In genomic region chr16:15650698-15651161, GRCh38 we compare ENCODE assay signal across 8 cellular contexts. TPM values are rescaled to one million over a fixed set of nuclear protein-coding genes. Genes with fewer than 3 reads are reported as not detected.
DNase-seq lines count a peak whose midpoint lies in the region; ATAC-seq, FAIRE-seq and TF ChIP-seq lines count a peak whose summit lies in the region.

No MANE protein-coding gene starts in this region.

- POLR2A ChIA-PET in activated CD4-positive, alpha-beta memory T cell treated with anti-CD3 and anti-CD28 coated beads, Interleukin-2, amount 10 ng/mL, durations not matched to agents 7 days and 5 days (lab: Charles Lee), result interaction anchor here (1.3 to 4.4 kb wide), 4 partner anchors 8 to 60 kb away, joined by 8 to 39 read pairs (median 16); partner anchors contain the start of gene MARF1
- POLR2A ChIA-PET in naive thymus-derived CD8-positive, alpha-beta T cell (lab: Charles Lee), result interaction anchor here (0.6 to 2.7 kb wide), 6 partner anchors 9 to 31 kb away, joined by 3 to 18 read pairs (median 8); partner anchors contain the start of gene MARF1

- H3K4me1 Mint-ChIP-seq in activated CD4-positive, alpha-beta memory T cell treated with anti-CD3 and anti-CD28 coated beads, Interleukin-2, amount 10 ng/mL, durations not matched to agents 7 days and 5 days, result peaks cover 31% of the 10 kb centered on the region
- H3K4me1 Mint-ChIP-seq in naive thymus-derived CD8-positive, alpha-beta T cell, result peaks cover 10 to 51% (median 39%) of the 10 kb centered on the region in 4 donors

- ATAC-seq in HG03521 (IDR thresholded peaks at IDR 0.05; ENCODE audit: unreplicated experiment), result peak; percentile 22
- ATAC-seq in naive thymus-derived CD8-positive, alpha-beta T cell, result peak; percentile 36 to 56

- no peaks in the 10 kb centered on the region for H3K27me3 ChIP-seq in esophagus (ENCODE audit: control insufficient read depth in 1 of 2, insufficient read depth in 2 of 2, low read length in 2 of 2)
- no peaks in the 10 kb centered on the region for H3K27me3 ChIP-seq in vagina

- TF ChIP-seq POLR2A in vagina (IDR thresholded peaks at IDR 0.05), result no peak

- H3K27ac Mint-ChIP-seq in activated CD4-positive, alpha-beta memory T cell treated with anti-CD3 and anti-CD28 coated beads, Interleukin-2, amount 10 ng/mL, durations not matched to agents 7 days and 5 days, result peak overlapping the region; percentile 91
- H3K27ac Mint-ChIP-seq in naive thymus-derived CD8-positive, alpha-beta T cell, result peak overlapping the region; percentile 97 to 100 (median 98)

- WGBS in esophagus, 2 donors, result 1% methylated on average over 18 of the region's 18 CpGs

- DNase-seq in GM18507 (ENCODE audit: extremely low spot score, insufficient read length, low read depth), result no peak
- DNase-seq in activated CD4-positive, alpha-beta memory T cell treated with anti-CD3 and anti-CD28 coated beads, Interleukin-2, amount 10 ng/mL, durations not matched to agents 7 days and 5 days, result peak; percentile 54
- DNase-seq in naive thymus-derived CD8-positive, alpha-beta T cell, result peak in 8 of 10 donors; percentile 18 to 48 (median 30)
- no peak for DNase-seq in vagina (ENCODE audit: extremely low spot score in 2 of 2)
- no peak for DNase-seq in H4 (ENCODE audit: low spot score)

- no peaks in the 10 kb centered on the region for H3K27me3 Mint-ChIP-seq in activated CD4-positive, alpha-beta memory T cell treated with anti-CD3 and anti-CD28 coated beads, Interleukin-2, amount 10 ng/mL, durations not matched to agents 7 days and 5 days
- peaks cover 0 to 2% (median 0%) of the 10 kb centered on the region in 5 donors for H3K27me3 Mint-ChIP-seq in naive thymus-derived CD8-positive, alpha-beta T cell

- peak; percentile 60 for FAIRE-seq in GM18507 (lab: Jason Lieb, UNC)

- H3K4me3 ChIP-seq in esophagus (ENCODE audit: low read depth in 1 of 2, low read length in 2 of 2), result peak overlapping the region; percentile 78 to 94
- peak overlapping the region; percentile 86 to 94 for H3K4me3 ChIP-seq in vagina

- peaks cover 27% of the 10 kb centered on the region for H3K36me3 Mint-ChIP-seq in activated CD4-positive, alpha-beta memory T cell treated with anti-CD3 and anti-CD28 coated beads, Interleukin-2, amount 10 ng/mL, durations not matched to agents 7 days and 5 days (ENCODE audit: low read depth)
- peaks cover 5 to 22% (median 8%) of the 10 kb centered on the region in 3 donors for H3K36me3 Mint-ChIP-seq in naive thymus-derived CD8-positive, alpha-beta T cell

- intact Hi-C loops in vagina (cut with DNase I), result no loop called here

- H3K27ac ChIP-seq in 22Rv1 (peak overlapping the region; percentile 68), esophagus (ENCODE audit: low read depth in 2 of 2, low read length in 1 of 2) (peak overlapping the region; percentile 90 to 96), vagina (peak overlapping the region; percentile 95)

- TF ChIP-seq CTCF in 22Rv1 (IDR thresholded peaks at IDR 0.05), result no peak
- TF ChIP-seq CTCF in vagina (IDR thresholded peaks at IDR 0.05), result no peak

- no peaks in the 10 kb centered on the region for H3K9me3 Mint-ChIP-seq in activated CD4-positive, alpha-beta memory T cell treated with anti-CD3 and anti-CD28 coated beads, Interleukin-2, amount 10 ng/mL, durations not matched to agents 7 days and 5 days
- H3K9me3 Mint-ChIP-seq in naive thymus-derived CD8-positive, alpha-beta T cell, result no peaks in the 10 kb centered on the region

- H3K9me3 ChIP-seq in esophagus (ENCODE audit: control insufficient read depth in 2 of 2, insufficient read depth in 1 of 2, low read depth in 1 of 2, low read length in 1 of 2) (no peaks in the 10 kb centered on the region), vagina (no peaks in the 10 kb centered on the region)

- H3K4me3 Mint-ChIP-seq in activated CD4-positive, alpha-beta memory T cell treated with anti-CD3 and anti-CD28 coated beads, Interleukin-2, amount 10 ng/mL, durations not matched to agents 7 days and 5 days, result peak overlapping the region; percentile 98
- peak overlapping the region; percentile 98 to 100 (median 99) for H3K4me3 Mint-ChIP-seq in naive thymus-derived CD8-positive, alpha-beta T cell

- H3K36me3 ChIP-seq in esophagus (ENCODE audit: control insufficient read depth in 2 of 2, insufficient read depth in 2 of 2, low read length in 1 of 2), result peaks cover 0 to 2% of the 10 kb centered on the region in 2 donors
- H3K36me3 ChIP-seq in vagina, result no peaks in the 10 kb centered on the region

- CTCF ChIA-PET in activated CD4-positive, alpha-beta memory T cell treated with anti-CD3 and anti-CD28 coated beads, Interleukin-2, amount 10 ng/mL, durations not matched to agents 7 days and 5 days (lab: Charles Lee), result interaction anchor here (1.4 kb wide), 1 partner anchor 8 kb away, joined by 4 read pairs; the partner anchor contains the start of gene MARF1

- H3K4me1 ChIP-seq in esophagus (ENCODE audit: control insufficient read depth in 2 of 2, insufficient read depth in 2 of 2, low read length in 1 of 2) (no peaks in the 10 kb centered on the region), vagina (peaks cover 34% of the 10 kb centered on the region)

RNA-seq across cellular contexts. Expression of gene NDE1, which starts 0.7 kb away (rescaled TPM):
- total RNA-seq in activated CD4-positive, alpha-beta memory T cell treated with anti-CD3 and anti-CD28 coated beads, Interleukin-2, amount 10 ng/mL, durations not matched to agents 7 days and 5 days, result 100 to 1,000 TPM; 115 to 133 TPM
- polyA plus RNA-seq in esophagus, result 10 to 100 TPM; 11.6 to 14.3 TPM
- total RNA-seq in naive thymus-derived CD8-positive, alpha-beta T cell, result 100 to 1,000 TPM; 128 to 138 TPM
- 10 to 100 TPM; 23.5 to 59.1 (median 42.3) TPM for polyA plus RNA-seq in naive thymus-derived CD8-positive, alpha-beta T cell
- total RNA-seq in vagina, result 55.0 TPM
- 19.7 and 20.4 TPM in 2 replicates for total RNA-seq in H4 (2014; rRNA removed; shearing (Covaris generic))

RNA-seq across cellular contexts. Expression of gene MARF1, which starts 7.8 kb away (rescaled TPM):
- total RNA-seq in activated CD4-positive, alpha-beta memory T cell treated with anti-CD3 and anti-CD28 coated beads, Interleukin-2, amount 10 ng/mL, durations not matched to agents 7 days and 5 days, result 10 to 100 TPM; 85.4 to 85.5 TPM
- polyA plus RNA-seq in esophagus, result 10 to 100 TPM in 1 of 2 donors, 1 to 10 TPM in 1; 9.9 to 10.3 TPM
- 100 to 1,000 TPM; 228 to 256 TPM for total RNA-seq in naive thymus-derived CD8-positive, alpha-beta T cell
- polyA plus RNA-seq in naive thymus-derived CD8-positive, alpha-beta T cell, result 10 to 100 TPM; 10.9 to 18.2 (median 15.2) TPM
- 39.0 TPM for total RNA-seq in vagina
- 3.4 and 4.8 TPM in 2 replicates for total RNA-seq in H4 (2014; rRNA removed; shearing (Covaris generic))

Comparison
In these comparisons a context has a peak if more than half of its experiments do, and no peak if none do; other contexts are left out.
1. DNase-seq: peak in activated CD4-positive, alpha-beta memory T cell treated with anti-CD3 and anti-CD28 coated beads, Interleukin-2, amount 10 ng/mL, durations not matched to agents 7 days and 5 days (single experiment) and naive thymus-derived CD8-positive, alpha-beta T cell (8 of 10); none in GM18507 (single experiment), vagina (0 of 2) and H4 (single experiment).
2. Peak in every context shown above with its lines, with median percentiles within 50 percentile points of each other: H3K27ac ChIP-seq.